In the genomic region with DNA sequence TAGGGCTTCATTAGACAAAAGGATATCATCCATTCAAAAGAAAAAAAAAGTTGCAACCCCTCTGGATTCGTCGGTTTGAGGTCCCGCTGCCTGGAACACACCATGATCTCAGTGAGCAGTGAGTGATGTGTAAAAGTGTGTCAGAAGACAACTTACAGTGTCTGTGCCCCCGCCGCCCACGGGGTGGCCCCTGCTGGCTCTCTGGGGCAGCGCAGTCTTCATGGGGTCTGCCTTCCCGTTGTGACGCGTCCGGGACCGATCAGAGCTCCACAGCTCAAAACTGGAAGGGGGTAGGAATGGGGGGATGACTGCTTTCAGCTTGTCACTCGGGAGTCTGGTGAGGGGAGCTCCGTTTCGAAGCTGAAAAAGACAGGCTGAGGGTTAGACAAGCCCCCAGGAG, we compare ENCODE assay signal across 22 cellular contexts. TPM values are rescaled to one million over a fixed set of nuclear protein-coding genes. Genes with fewer than 3 reads are reported as not detected.
DNase-seq lines count a peak whose midpoint lies in the region; ATAC-seq, FAIRE-seq and TF ChIP-seq lines count a peak whose summit lies in the region.
"Had no signal": no experiment of that assay in that cellular context is flagged by ENCODE, and none has a peak within 500 bp of the region (broad histone marks: within the 10 kb centered on the region; RNA-seq: fewer than 3 reads in every experiment).

No MANE protein-coding gene starts in this region.

- BruUV-seq in HepG2 (replicated peaks; lab: Mats Ljungman, UMichigan) (no TSS peak), MCF 10A (replicated peaks; lab: Mats Ljungman, UMichigan) (no TSS peak)

- H3K79me2 ChIP-seq in GM23338 (replicated peaks; ENCODE audit: insufficient read depth), result 0 out of 2 replicates have a peak, but pooled peaks cover 3% of the 10 kb centered on the region
- no peaks in the 10 kb centered on the region for H3K79me2 ChIP-seq in neural progenitor cell (ENCODE audit: low read depth)
- no peaks in the 10 kb centered on the region for H3K79me2 ChIP-seq in HepG2 (ENCODE audit: insufficient read depth, low read length)

- H4K20me1 ChIP-seq in GM23338 (replicated peaks; ENCODE audit: insufficient read depth), result peaks cover 5% of the 10 kb centered on the region
- peaks cover 4% of the 10 kb centered on the region for H4K20me1 ChIP-seq in neural progenitor cell (ENCODE audit: low read depth)
- H4K20me1 ChIP-seq in HepG2 (ENCODE audit: insufficient read depth, low read length), result no peaks in the 10 kb centered on the region; the same call in 1 of the 2 replicates

- intact Hi-C loops in HepG2 (cut with micrococcal nuclease; ENCODE audit: unreplicated experiment) (no loop called here), MCF 10A (cut with micrococcal nuclease) (no loop called here)

- no peak overlapping the region for H3K4me3 ChIP-seq in GM23338
- H3K4me3 ChIP-seq in NB4 (ENCODE audit: low read depth, low read length), result no peak overlapping the region
- no peak overlapping the region for H3K4me3 ChIP-seq in neural progenitor cell
- no peak overlapping the region for H3K4me3 ChIP-seq in HepG2 (replicated peaks in 1 of 3; ENCODE audit: insufficient read depth in 1 of 3, low read depth in 2 of 3, low read length in 3 of 3)
- H3K4me3 ChIP-seq: HAP-1, MG63, Peyer's patch, SJCRH30 had no signal

- H3K27me3 Mint-ChIP-seq in GM23338 (ENCODE audit: insufficient read depth, low read depth, poor library complexity), result peaks cover 17% of the 10 kb centered on the region
- H3K27me3 Mint-ChIP-seq in chondrocyte (ENCODE audit: low read depth), result no peaks in the 10 kb centered on the region
- no peaks in the 10 kb centered on the region for H3K27me3 Mint-ChIP-seq in neural progenitor cell (ENCODE audit: insufficient read depth, low read depth)
- no peaks in the 10 kb centered on the region for H3K27me3 Mint-ChIP-seq in MCF 10A (ENCODE audit: insufficient read depth, unreplicated experiment)
- H3K27me3 Mint-ChIP-seq: CD4-positive, CD25-positive, alpha-beta regulatory T cell; IgD-negative memory B cell; T-cell had no signal

- H3F3A ChIP-seq in GM23338 (replicated peaks; ENCODE audit: low read depth) (no peaks in the 10 kb centered on the region), neural progenitor cell (ENCODE audit: low read depth) (no peaks in the 10 kb centered on the region)

- TF ChIP-seq RAD21 in HepG2 (CRISPR knock-in tag; IDR thresholded peaks at IDR 0.05), result no peak

- DNase-seq in GM23338 (ENCODE audit: low spot score) (no peak), NB4 (ENCODE audit: low read depth) (no peak), chondrocyte (ENCODE audit: low spot score) (peak; percentile 74), neural progenitor cell (ENCODE audit: low spot score) (no peak), HepG2 (ENCODE audit: low spot score) (no peak), SHP77 treated with DMSO at 0.1 percent for 48 hours (lab: John Stamatoyannopoulos, UW) (no peak), MCF 10A (ENCODE audit: unreplicated experiment) (no peak)
- DNase-seq: CD4-positive, CD25-positive, alpha-beta regulatory T cell; DMS79; Karpas-422; MG63; NCI-H1105; NCI-H2029 treated with DMSO at 0.1 percent for 48 hours; NCI-H226; NCI-H510A treated with DMSO at 0.1 percent for 48 hours; NCI-H774; Peyer's patch; SJCRH30; T-cell had no signal

- H3K9me2 ChIP-seq in GM23338 (ENCODE audit: insufficient read depth), result no peaks in the 10 kb centered on the region

- TF ChIP-seq EP300 in HepG2 (IDR thresholded peaks at IDR 0.05; ENCODE audit: low read depth in 2 of 2, low read length in 2 of 2), result no peak
- no peak for TF ChIP-seq EP300 in HepG2 (CRISPR knock-in tag; IDR thresholded peaks at IDR 0.05; ENCODE audit: borderline replicate concordance)

- H3K9ac ChIP-seq in neural progenitor cell, result no peak overlapping the region
- H3K9ac ChIP-seq in HepG2 (ENCODE audit: insufficient read depth, low read depth, low read length), result no peak overlapping the region

- no peak for FAIRE-seq in HepG2 (lab: Jason Lieb, UNC)

- H3K36me3 Mint-ChIP-seq in GM23338 (ENCODE audit: low read depth), result peaks cover 71% of the 10 kb centered on the region
- peaks cover 25% of the 10 kb centered on the region for H3K36me3 Mint-ChIP-seq in chondrocyte (ENCODE audit: low read depth)
- H3K36me3 Mint-ChIP-seq in neural progenitor cell, result peaks cover 30% of the 10 kb centered on the region
- peaks cover 18% of the 10 kb centered on the region for H3K36me3 Mint-ChIP-seq in MCF 10A (ENCODE audit: insufficient read depth, unreplicated experiment)

- peaks cover 21% of the 10 kb centered on the region for H3K36me3 ChIP-seq in GM23338 (ENCODE audit: insufficient read depth)
- no peaks in the 10 kb centered on the region for H3K36me3 ChIP-seq in neural progenitor cell
- H3K36me3 ChIP-seq in HepG2 (replicated peaks in 1 of 2; ENCODE audit: control insufficient read depth in 1 of 2, insufficient read depth in 2 of 2, low read length in 2 of 2), result peaks cover 0 to 1% of the 10 kb centered on the region in 2 experiments; a peak in 1 of 5 replicates

- WGBS in HepG2 (ENCODE audit: low lambda C conversion rate), result 96% methylated on average over 8 of the region's 15 CpGs

- no peak for TF ChIP-seq POLR2A in NB4 (IDR thresholded peaks at IDR 0.05; ENCODE audit: extremely low read depth, insufficient read length)
- no peak for TF ChIP-seq POLR2A in HepG2 (IDR thresholded peaks at IDR 0.05; ENCODE audit: insufficient read depth in 1 of 2, low read depth in 2 of 2, low read length in 2 of 2)

- H3K4me2 ChIP-seq in GM23338 (no peak overlapping the region), neural progenitor cell (no peak overlapping the region), HepG2 (ENCODE audit: low read depth, low read length) (no peak overlapping the region)

- no peak overlapping the region for H3K27ac ChIP-seq in GM23338 (ENCODE audit: low read depth)
- no peak overlapping the region for H3K27ac ChIP-seq in neural progenitor cell
- no peak overlapping the region for H3K27ac ChIP-seq in HepG2 (ENCODE audit: extremely low read length, insufficient read depth, low read length)
- H3K27ac ChIP-seq: Peyer's patch, SJCRH30 had no signal

- H3K4me1 Mint-ChIP-seq in GM23338 (no peaks in the 10 kb centered on the region; the same call in 2 of the 3 replicates), chondrocyte (ENCODE audit: low read depth) (no peaks in the 10 kb centered on the region), neural progenitor cell (peaks cover 3% of the 10 kb centered on the region), MCF 10A (ENCODE audit: insufficient read depth, unreplicated experiment) (no peaks in the 10 kb centered on the region)
- H3K4me1 Mint-ChIP-seq: CD4-positive, CD25-positive, alpha-beta regulatory T cell; T-cell had no signal

- H3K9me3 ChIP-seq in neural progenitor cell (ENCODE audit: low read depth) (no peaks in the 10 kb centered on the region), HepG2 (ENCODE audit: low read length) (no peaks in the 10 kb centered on the region)
- H3K9me3 ChIP-seq: HAP-1, MG63, Peyer's patch, SJCRH30 had no signal

- H3K9me3 Mint-ChIP-seq in GM23338 (no peaks in the 10 kb centered on the region), chondrocyte (ENCODE audit: low read depth) (no peaks in the 10 kb centered on the region), neural progenitor cell (no peaks in the 10 kb centered on the region), MCF 10A (ENCODE audit: unreplicated experiment) (no peaks in the 10 kb centered on the region)
- H3K9me3 Mint-ChIP-seq: CD4-positive, CD25-positive, alpha-beta regulatory T cell; IgD-negative memory B cell; T-cell had no signal

- H3K4me3 Mint-ChIP-seq in GM23338 (no peak overlapping the region), chondrocyte (ENCODE audit: unreplicated experiment) (no peak overlapping the region), neural progenitor cell (no peak overlapping the region), MCF 10A (ENCODE audit: unreplicated experiment) (no peak overlapping the region)
- H3K4me3 Mint-ChIP-seq: CD4-positive, CD25-positive, alpha-beta regulatory T cell; IgD-negative memory B cell; T-cell had no signal

- ATAC-seq in GM23338, result no peak; the same call in 2 of the 3 replicates
- no peak; the same call in 2 of the 3 replicates for ATAC-seq in HepG2
- no peak for ATAC-seq in GM19324 (IDR thresholded peaks at IDR 0.05; ENCODE audit: low FRiP score, unreplicated experiment)
- ATAC-seq: T-cell had no signal

- POLR2A ChIA-PET in HepG2 (lab: Yijun Ruan, JAX) (no interaction called here), MCF 10A (lab: Yijun Ruan, JAX) (no interaction called here)

- CTCF ChIA-PET in HepG2 (lab: Yijun Ruan, JAX; ENCODE audit: low intra/inter-chr PET ratio, low total read pairs) (no interaction called here), MCF 10A (lab: Yijun Ruan, JAX) (interaction anchor here (0.6 to 7.0 kb wide), 13 partner anchors 11 to 707 kb away, joined by 3 to 103 read pairs (median 4); no protein-coding TSS in a partner anchor)

- TF ChIP-seq CTCF in GM23338 (conservative IDR thresholded peaks at IDR 0.05; ENCODE audit: low read depth in 2 of 2), result peak; percentile 19 to 26; a peak in 3 of 4 replicates
- peak; percentile 19 for TF ChIP-seq CTCF in NB4 (IDR thresholded peaks at IDR 0.05; ENCODE audit: low read depth, low read length)
- no peak for TF ChIP-seq CTCF in chondrocyte (IDR thresholded peaks at IDR 0.05)
- TF ChIP-seq CTCF in neural progenitor cell (IDR thresholded peaks at IDR 0.05), result peak; percentile 24
- no peak for TF ChIP-seq CTCF in HepG2 (CRISPR knock-in tag; IDR thresholded peaks at IDR 0.05)
- no peak for TF ChIP-seq CTCF in MCF 10A (IDR thresholded peaks at IDR 0.05; ENCODE audit: unreplicated experiment)

- H2AFZ ChIP-seq in GM23338, result no peak overlapping the region
- H2AFZ ChIP-seq in neural progenitor cell (replicated peaks), result no peak overlapping the region
- no peak overlapping the region for H2AFZ ChIP-seq in HepG2 (ENCODE audit: low read length)

- H3K27me3 ChIP-seq in GM23338 (ENCODE audit: insufficient read depth), result no peaks in the 10 kb centered on the region
- no peaks in the 10 kb centered on the region for H3K27me3 ChIP-seq in neural progenitor cell
- H3K27me3 ChIP-seq in HepG2 (ENCODE audit: control insufficient read depth in 1 of 2, insufficient read depth in 2 of 2, low read length in 2 of 2), result no peaks in the 10 kb centered on the region
- H3K27me3 ChIP-seq: MG63, Peyer's patch, SJCRH30 had no signal

- H3K4me1 ChIP-seq in GM23338 (ENCODE audit: insufficient read depth) (no peaks in the 10 kb centered on the region), neural progenitor cell (no peaks in the 10 kb centered on the region), HepG2 (ENCODE audit: insufficient read depth, low read length) (peaks cover 17% of the 10 kb centered on the region)
- H3K4me1 ChIP-seq: HAP-1, Peyer's patch, SJCRH30 had no signal

- in situ Hi-C loops in HepG2 (cut with HindIII; ENCODE audit: extremely low pct_ligation_motif_present, low pct_unique_long_range_greater_than_20kb), result no loop called here

- H3K27ac Mint-ChIP-seq in GM23338 (no peak overlapping the region), chondrocyte (ENCODE audit: unreplicated experiment) (no peak overlapping the region), neural progenitor cell (no peak overlapping the region), MCF 10A (ENCODE audit: low read depth, unreplicated experiment) (no peak overlapping the region)
- H3K27ac Mint-ChIP-seq: CD4-positive, CD25-positive, alpha-beta regulatory T cell; T-cell had no signal

RNA-seq across cellular contexts. Expression of a gene that starts 22.6 kb away (rescaled TPM):
- total RNA-seq in GM23338 (2014; rRNA removed; shearing (Covaris generic)), result 35.4 and 59.0 TPM in 2 replicates
- polyA plus RNA-seq in GM23338 (2016; fragmentation: Nextera tagmentation; extraction: Ambion mirVana), result 36.9 and 42.9 TPM in 2 replicates
- total RNA-seq in chondrocyte, result 13.4 to 17.2 TPM (median 17.1 TPM) in 3 replicates
- total RNA-seq in neural progenitor cell (ENCODE audit: low replicate concordance), result 16.0 and 44.3 TPM in 2 replicates
- 7.0 and 8.8 TPM in 2 replicates for total RNA-seq in HepG2 (2016; rRNA removed; fragmentation: Illumina TruSeq; extraction: Trizol)
- total RNA-seq in HepG2 (2016; cell fraction: cytosol; rRNA removed; fragmentation: Illumina TruSeq; extraction: Trizol; ENCODE audit: low read depth), result 20.5 and 22.8 TPM in 2 replicates
- total RNA-seq in HepG2 (2016; cell fraction: insoluble cytoplasmic fraction; rRNA removed; fragmentation: Illumina TruSeq; extraction: Trizol), result 6.5 and 9.0 TPM in 2 replicates
- total RNA-seq in HepG2 (2016; cell fraction: membrane; rRNA removed; fragmentation: Illumina TruSeq; extraction: Trizol), result 20.3 and 21.8 TPM in 2 replicates
- 4.9 and 8.5 TPM in 2 replicates for total RNA-seq in HepG2 (2016; cell fraction: nucleus; rRNA removed; fragmentation: Illumina TruSeq; extraction: Trizol)
- polyA plus RNA-seq in HepG2 (2011; rRNA removed), result 9.5 and 10.7 TPM in 2 replicates
- polyA plus RNA-seq in HepG2 (2011; cell fraction: cytosol; rRNA removed), result 8.8 and 12.0 TPM in 2 replicates
- 24.5 and 25.8 TPM in 2 replicates for polyA plus RNA-seq in HepG2 (2011; cell fraction: nucleus; rRNA removed)
- 7.1 and 10.8 TPM in 2 replicates for polyA plus RNA-seq in HepG2 (2012)
- polyA plus RNA-seq in HepG2 (2016; cell fraction: cytosol; fragmentation: Illumina TruSeq; extraction: Trizol; ENCODE audit: low read depth), result 26.8 and 27.0 TPM in 2 replicates
- polyA plus RNA-seq in HepG2 (2016; cell fraction: insoluble cytoplasmic fraction; fragmentation: Illumina TruSeq; extraction: Trizol; ENCODE audit: low read depth), result 6.2 and 8.9 TPM in 2 replicates
- polyA plus RNA-seq in HepG2 (2016; cell fraction: membrane; fragmentation: Illumina TruSeq; extraction: Trizol; ENCODE audit: low read depth), result 22.6 and 25.9 TPM in 2 replicates
- polyA plus RNA-seq in HepG2 (2016; cell fraction: nucleus; fragmentation: Illumina TruSeq; extraction: Trizol; ENCODE audit: insufficient read depth, low read depth), result 15.9 and 18.2 TPM in 2 replicates
- 12.2 and 13.0 TPM in 2 replicates for polyA minus RNA-seq in HepG2 (2011; rRNA and poly(A)+ RNA removed; ENCODE audit: low replicate concordance)
- 4.2 and 4.9 TPM in 2 replicates for polyA minus RNA-seq in HepG2 (2011; cell fraction: cytosol; rRNA and poly(A)+ RNA removed)
- 5.9 and 9.3 TPM in 2 replicates for polyA minus RNA-seq in HepG2 (2011; cell fraction: nucleus; rRNA and poly(A)+ RNA removed)
- total RNA-seq in MCF 10A (2022), result 21.2 and 21.8 TPM in 2 replicates

RNA-seq across cellular contexts. Expression of a gene that starts 33.7 kb away (rescaled TPM):
- 23.6 and 27.5 TPM in 2 replicates for total RNA-seq in GM23338 (2014; rRNA removed; shearing (Covaris generic))
- polyA plus RNA-seq in GM23338 (2016; fragmentation: Nextera tagmentation; extraction: Ambion mirVana), result 14.0 and 14.6 TPM in 2 replicates
- total RNA-seq in chondrocyte, result 0.34 to 0.55 TPM in 2 of 3 replicates, not detected in the other
- 28.8 and 46.5 TPM in 2 replicates for total RNA-seq in neural progenitor cell (ENCODE audit: low replicate concordance)
- total RNA-seq in HepG2 (2016; rRNA removed; fragmentation: Illumina TruSeq; extraction: Trizol), result 0.07 TPM in 1 of 2 replicates, not detected in the other
- not detected in 2 replicates for total RNA-seq in HepG2 (2016; cell fraction: cytosol; rRNA removed; fragmentation: Illumina TruSeq; extraction: Trizol; ENCODE audit: low read depth)
- not detected in 2 replicates for total RNA-seq in HepG2 (2016; cell fraction: insoluble cytoplasmic fraction; rRNA removed; fragmentation: Illumina TruSeq; extraction: Trizol)
- total RNA-seq in HepG2 (2016; cell fraction: membrane; rRNA removed; fragmentation: Illumina TruSeq; extraction: Trizol), result not detected in 2 replicates
- not detected in 2 replicates for total RNA-seq in HepG2 (2016; cell fraction: nucleus; rRNA removed; fragmentation: Illumina TruSeq; extraction: Trizol)
- 0.04 TPM in 1 of 2 replicates, not detected in the other for polyA plus RNA-seq in HepG2 (2011; rRNA removed)
- 0.05 and 0.13 TPM in 2 replicates for polyA plus RNA-seq in HepG2 (2011; cell fraction: cytosol; rRNA removed)
- 0.58 TPM in 1 of 2 replicates, not detected in the other for polyA plus RNA-seq in HepG2 (2011; cell fraction: nucleus; rRNA removed)
- polyA plus RNA-seq in HepG2 (2012), result not detected in 2 replicates
- polyA plus RNA-seq in HepG2 (2016; cell fraction: cytosol; fragmentation: Illumina TruSeq; extraction: Trizol; ENCODE audit: low read depth), result not detected in 2 replicates
- polyA plus RNA-seq in HepG2 (2016; cell fraction: insoluble cytoplasmic fraction; fragmentation: Illumina TruSeq; extraction: Trizol; ENCODE audit: low read depth), result not detected in 2 replicates
- polyA plus RNA-seq in HepG2 (2016; cell fraction: membrane; fragmentation: Illumina TruSeq; extraction: Trizol; ENCODE audit: low read depth), result not detected in 2 replicates
- polyA plus RNA-seq in HepG2 (2016; cell fraction: nucleus; fragmentation: Illumina TruSeq; extraction: Trizol; ENCODE audit: insufficient read depth, low read depth), result not detected in 2 replicates
- polyA minus RNA-seq in HepG2 (2011; rRNA and poly(A)+ RNA removed; ENCODE audit: low replicate concordance), result 0.47 TPM in 1 of 2 replicates, not detected in the other
- polyA minus RNA-seq in HepG2 (2011; cell fraction: cytosol; rRNA and poly(A)+ RNA removed), result not detected in 2 replicates
- polyA minus RNA-seq in HepG2 (2011; cell fraction: nucleus; rRNA and poly(A)+ RNA removed), result not detected in 2 replicates
- not detected in 2 replicates for total RNA-seq in MCF 10A (2022)

Comparison
In these comparisons a context has a peak if more than half of its experiments do, and no peak if none do; other contexts are left out.
1. CTCF ChIP-seq: peak in GM23338 (2 of 2), NB4 (single experiment) and neural progenitor cell (single experiment); none in chondrocyte (single experiment), HepG2 (single experiment) and MCF 10A (single experiment).
2. RNA of a gene that starts 33.7 kb away (total RNA-seq): 28.8 to 46.5 TPM in neural progenitor cell and 23.6 to 27.5 TPM in GM23338; 0.34 to 0.55 TPM in chondrocyte, 0.07 TPM in HepG2 and not detected in MCF 10A; every median in the first group is over 10 times any median in the second.